Comparison of ENCODE assay signal across 8 cellular contexts in the genomic region with DNA sequence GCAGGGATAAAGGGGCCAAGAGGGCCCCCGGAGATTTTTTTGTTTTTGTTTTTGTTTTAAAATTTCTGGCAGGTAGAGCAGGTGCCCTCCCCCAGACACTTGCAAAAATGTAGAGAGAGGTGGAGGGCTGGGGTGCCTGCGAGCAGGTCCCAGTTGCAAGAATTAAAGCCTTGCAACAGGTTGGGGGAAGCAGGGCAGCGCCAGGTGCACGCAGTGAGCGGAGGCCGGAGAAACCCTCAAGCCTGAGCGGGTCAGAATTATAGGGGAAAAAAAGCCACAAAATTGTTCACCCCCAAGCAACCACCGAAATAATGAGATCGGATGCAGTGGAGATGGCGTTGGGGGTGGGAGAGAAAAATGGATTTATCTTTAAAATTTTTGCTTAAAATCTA. TPM values are rescaled to one million over a fixed set of nuclear protein-coding genes. Genes with fewer than 3 reads are reported as not detected.
DNase-seq lines count a peak whose midpoint lies in the region; ATAC-seq and TF ChIP-seq lines count a peak whose summit lies in the region.

No MANE protein-coding gene starts in this region.

- peaks cover 43% of the 10 kb centered on the region for H3K4me1 Mint-ChIP-seq in activated naive CD8-positive, alpha-beta T cell (ENCODE audit: low read depth)
- H3K4me1 Mint-ChIP-seq in activated naive CD8-positive, alpha-beta T cell treated with anti-CD3 and anti-CD28 coated beads, Interleukin-2, amount 50 U/mL, for 24 hours, result peaks cover 31% of the 10 kb centered on the region

- 2 to 5% methylated on average over 7 to 8 of the region's 10 CpGs for WGBS in ectodermal cell, 2 experiments
- 4% methylated on average over 10 of the region's 10 CpGs for WGBS in urinary bladder

- H3K27me3 Mint-ChIP-seq in activated naive CD8-positive, alpha-beta T cell, result peaks cover 32% of the 10 kb centered on the region
- peaks cover 69% of the 10 kb centered on the region for H3K27me3 Mint-ChIP-seq in activated naive CD8-positive, alpha-beta T cell treated with anti-CD3 and anti-CD28 coated beads, Interleukin-2, amount 50 U/mL, for 24 hours

- H3K9ac ChIP-seq in muscle layer of colon (ENCODE audit: low read length), result peak overlapping the region; percentile 79

- peak overlapping the region; percentile 94 for H3K4me3 ChIP-seq in ectodermal cell (ENCODE audit: insufficient read depth, low read depth, low read length)
- peak overlapping the region; percentile 77 to 87 for H3K4me3 ChIP-seq in muscle layer of colon (ENCODE audit: low read depth in 1 of 2, low read length in 2 of 2)
- peak overlapping the region; percentile 77 for H3K4me3 ChIP-seq in urinary bladder (ENCODE audit: low read depth, low read length)

- H3K36me3 ChIP-seq in ectodermal cell (ENCODE audit: control insufficient read depth, insufficient read depth, low read length) (no peaks in the 10 kb centered on the region), muscle layer of colon (ENCODE audit: insufficient read depth, low read length) (peaks cover 6% of the 10 kb centered on the region), urinary bladder (ENCODE audit: insufficient read depth) (no peaks in the 10 kb centered on the region)

- DNase-seq in activated naive CD8-positive, alpha-beta T cell treated with anti-CD3 and anti-CD28 coated beads, Interleukin-2, amount 50 U/mL, for 24 hours, result no peak
- DNase-seq in activated T-cell treated with anti-CD3 and anti-CD28 coated beads for 4 hours (no peak), GM13977 (ENCODE audit: low spot score) (no peak)
- DNase-seq in activated naive CD4-positive, alpha-beta T cell treated with Interleukin-2 at 50 U/mL for 16 hours, result no peak

- H3K4me1 ChIP-seq in ectodermal cell (ENCODE audit: control insufficient read depth, insufficient read depth, low read length) (peaks cover 31% of the 10 kb centered on the region), muscle layer of colon (ENCODE audit: insufficient read depth, low read length) (peaks cover 46% of the 10 kb centered on the region), urinary bladder (ENCODE audit: insufficient read depth) (no peaks in the 10 kb centered on the region)

- no peaks in the 10 kb centered on the region for H3K9me3 Mint-ChIP-seq in activated naive CD8-positive, alpha-beta T cell (ENCODE audit: low read depth)
- no peaks in the 10 kb centered on the region for H3K9me3 Mint-ChIP-seq in activated naive CD8-positive, alpha-beta T cell treated with anti-CD3 and anti-CD28 coated beads, Interleukin-2, amount 50 U/mL, for 24 hours

- no peak for TF ChIP-seq CTCF in GM13977 (IDR thresholded peaks at IDR 0.05; ENCODE audit: extremely low read depth, insufficient read depth, missing control alignments)

- H3K9me3 ChIP-seq in ectodermal cell (ENCODE audit: control insufficient read depth, low read length) (no peaks in the 10 kb centered on the region), muscle layer of colon (ENCODE audit: low read length) (no peaks in the 10 kb centered on the region)

- no peak overlapping the region for H3K27ac Mint-ChIP-seq in activated naive CD8-positive, alpha-beta T cell
- no peak overlapping the region for H3K27ac Mint-ChIP-seq in activated naive CD8-positive, alpha-beta T cell treated with anti-CD3 and anti-CD28 coated beads, Interleukin-2, amount 50 U/mL, for 24 hours

- no peak for ATAC-seq in activated naive CD8-positive, alpha-beta T cell treated with anti-CD3 and anti-CD28 coated beads, Interleukin-2, amount 50 U/mL, for 24 hours

- H3K27ac ChIP-seq in ectodermal cell (ENCODE audit: insufficient read depth, low read depth, low read length, poor library complexity, severe bottlenecking) (peak overlapping the region; percentile 4), muscle layer of colon (ENCODE audit: low read depth, low read length) (peak overlapping the region; percentile 97), urinary bladder (ENCODE audit: low read depth) (peak overlapping the region; percentile 85)

- H3K36me3 Mint-ChIP-seq in activated naive CD8-positive, alpha-beta T cell, result no peaks in the 10 kb centered on the region
- no peaks in the 10 kb centered on the region for H3K36me3 Mint-ChIP-seq in activated naive CD8-positive, alpha-beta T cell treated with anti-CD3 and anti-CD28 coated beads, Interleukin-2, amount 50 U/mL, for 24 hours (ENCODE audit: low read depth)

- H3K27me3 ChIP-seq in ectodermal cell (ENCODE audit: control insufficient read depth, insufficient read depth, low read length, poor library complexity, severe bottlenecking), result no peaks in the 10 kb centered on the region
- H3K27me3 ChIP-seq in muscle layer of colon (ENCODE audit: control insufficient read depth in 1 of 2, insufficient read depth in 2 of 2, low read length in 2 of 2), result peaks cover 0 to 10% of the 10 kb centered on the region in 2 donors

- peak overlapping the region; percentile 57 for H3K4me3 Mint-ChIP-seq in activated naive CD8-positive, alpha-beta T cell
- no peak overlapping the region for H3K4me3 Mint-ChIP-seq in activated naive CD8-positive, alpha-beta T cell treated with anti-CD3 and anti-CD28 coated beads, Interleukin-2, amount 50 U/mL, for 24 hours

- in situ Hi-C loops in GM13977 (cut with MboI; ENCODE audit: low pct_unique_long_range_greater_than_20kb, low sequenced_read_pairs, unreplicated experiment), result loop anchor here (10.0 to 25.0 kb wide), 2 partner anchors 820 to 1017 kb away; no protein-coding TSS in a partner anchor

RNA-seq across cellular contexts. Expression of gene IGFBP5, which starts 0.5 kb away (rescaled TPM):
- polyA plus RNA-seq in ectodermal cell (2013, experiment 1 of 4), result 351 TPM
- polyA plus RNA-seq in ectodermal cell (2013, experiment 2 of 4), result 469 TPM
- polyA plus RNA-seq in ectodermal cell (2013, experiment 3 of 4), result 223 TPM
- 273 TPM for polyA plus RNA-seq in ectodermal cell (2013, experiment 4 of 4)
- total RNA-seq in urinary bladder, result 159 TPM
- polyA plus RNA-seq in urinary bladder, result 516 TPM

Comparison
In these comparisons a context has a peak if more than half of its experiments do, and no peak if none do; other contexts are left out.
1. H3K27ac ChIP-seq: peak in every context shown above with its lines; median percentile 97 in muscle layer of colon; 85 in urinary bladder; 4 in ectodermal cell.